5 cellular contexts compared by ENCODE assay signal in genomic region chr15:75227124-75227523, GRCh38. TPM values are rescaled to one million over a fixed set of nuclear protein-coding genes. Genes with fewer than 3 reads are reported as not detected.
"Had no signal": no experiment of that assay in that cellular context is flagged by ENCODE, and none has a peak within 500 bp of the region (broad histone marks: within the 10 kb centered on the region; RNA-seq: fewer than 3 reads in every experiment).

No MANE protein-coding gene starts in this region.

RNA-seq across cellular contexts. Expression of gene GOLGA6C, which starts 31.0 kb away (rescaled TPM):
- total RNA-seq: LHCN-M2, MCF 10A, PC-3, SK-MEL-5 had no signal

RNA-seq across cellular contexts. Expression of gene GOLGA6D, which starts 55.5 kb away (rescaled TPM):
- total RNA-seq: LHCN-M2, MCF 10A, OCI-LY7, PC-3, SK-MEL-5 had no signal
